1 cellular context compared by ENCODE assay signal in genomic region chr16:23462994-23463393, GRCh38.
TF ChIP-seq lines count a peak whose summit lies in the region.

No MANE protein-coding gene starts in this region.

TF ChIP-seq in GM12878, 131 proteins besides CTCF, POLR2A, EP300 and RAD21:
- TF ChIP-seq POLR2AphosphoS2 (IDR thresholded peaks at IDR 0.05; ENCODE audit: low read depth, low read length): 0 out of 2 replicates have a peak, but pooled peaks have one; percentile 9
